23 cellular contexts compared by ENCODE assay signal in the genomic region with DNA sequence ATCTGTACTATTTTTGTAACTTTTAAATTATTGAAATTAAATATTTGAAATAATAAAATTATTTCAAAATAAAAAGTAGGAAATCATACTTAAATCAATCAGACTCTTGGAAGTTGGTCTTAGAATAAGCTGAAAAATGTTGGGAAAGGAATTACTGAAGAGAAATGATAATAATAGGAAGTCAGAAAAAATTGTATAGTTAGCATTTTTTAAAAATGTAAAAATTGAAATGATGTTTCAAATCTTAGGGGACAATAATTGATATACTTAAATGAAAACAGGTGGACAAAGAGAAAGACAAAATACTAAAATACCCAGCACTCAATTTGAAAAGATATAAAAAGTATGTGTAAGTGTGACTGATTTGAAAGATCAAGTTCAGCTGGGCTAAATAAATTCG.
DNase-seq lines count a peak whose midpoint lies in the region; ATAC-seq, FAIRE-seq and TF ChIP-seq lines count a peak whose summit lies in the region.
"Had no signal": no experiment of that assay in that cellular context is flagged by ENCODE, and none has a peak within 500 bp of the region (broad histone marks: within the 10 kb centered on the region; RNA-seq: fewer than 3 reads in every experiment).

No MANE protein-coding gene starts in this region.

- 2% methylated on average over 1 of the region's 1 CpG for WGBS in A549 (ENCODE audit: missing lambda C conversion rate)
- 0% methylated on average over 1 of the region's 1 CpG for WGBS in K562 (ENCODE audit: insufficient coverage, low coverage, missing lambda C conversion rate)
- 22 to 56% (median 42%) methylated on average over 1 of the region's 1 CpG for WGBS in stomach, 5 donors

- H3K9me3 ChIP-seq in A549 (peaks cover 28% of the 10 kb centered on the region), K562 (replicated peaks; ENCODE audit: control insufficient read depth, insufficient read depth, low read depth, low read length) (no peaks in the 10 kb centered on the region), stomach (peaks cover 0 to 23% (median 7%) of the 10 kb centered on the region in 4 donors)
- H3K9me3 ChIP-seq: BE2C, Caco-2 had no signal

- ATAC-seq in A549 (no peak), K562 (no peak)

- H3K9ac ChIP-seq in K562 (ENCODE audit: insufficient read depth in 1 of 2, low read depth in 2 of 2, low read length in 2 of 2) = no peak overlapping the region
- H3K9ac ChIP-seq: BLaER1 had no signal

- H3K4me3 ChIP-seq in A549 (no peak overlapping the region), K562 (no peak overlapping the region), stomach (no peak overlapping the region)
- H3K4me3 ChIP-seq: BLaER1, GM12878 had no signal

- TF ChIP-seq EP300 in A549 (IDR thresholded peaks at IDR 0.05) (no peak), K562 (IDR thresholded peaks at IDR 0.05; ENCODE audit: low read length) (no peak), stomach (IDR thresholded peaks at IDR 0.05) (no peak)

- no TSS peak for BruUV-seq in K562 (replicated peaks; lab: Mats Ljungman, UMichigan)

- in situ Hi-C loops in K562 (cut with MboI) = no loop called here

- intact Hi-C loops in K562 (cut with micrococcal nuclease) = no loop called here
- intact Hi-C loops in stomach (cut with DNase I; ENCODE audit: low total_unique reads) = no loop called here

- TF ChIP-seq RAD21 in A549 (conservative IDR thresholded peaks at IDR 0.05 in 1 of 2, IDR thresholded peaks at IDR 0.05 in 1 of 2) (no peak), K562 (CRISPR knock-in tag; conservative IDR thresholded peaks at IDR 0.05 in 1 of 2, IDR thresholded peaks at IDR 0.05 in 1 of 2) (no peak)

- no peak overlapping the region for H2AFZ ChIP-seq in K562 (ENCODE audit: low read depth, low read length)

- POLR2A ChIA-PET in A549 (lab: Yijun Ruan, JAX) (no interaction called here), K562 (lab: Yijun Ruan, JAX) (no interaction called here)

- TF ChIP-seq POLR2A in A549 (IDR thresholded peaks at IDR 0.05; ENCODE audit: low read length) (no peak), K562 (conservative IDR thresholded peaks at IDR 0.05) (no peak), stomach (IDR thresholded peaks at IDR 0.05) (no peak)

- H4K20me1 ChIP-seq in K562 (replicated peaks; ENCODE audit: control insufficient read depth, insufficient read depth, low read length) = no peaks in the 10 kb centered on the region
- H4K20me1 ChIP-seq: BLaER1 had no signal

- FAIRE-seq in A204.1 (lab: Jason Lieb, UNC) = peak; percentile 68
- FAIRE-seq in A549 (lab: Jason Lieb, UNC) = no peak
- FAIRE-seq in K562 (lab: Jason Lieb, UNC) = no peak
- peak; percentile 74 for FAIRE-seq in endometrium (lab: Jason Lieb, UNC)
- FAIRE-seq: D721Med, GM12878, GM12892, GM18507 had no signal

- no peak for TF ChIP-seq CTCF in A549 (IDR thresholded peaks at IDR 0.05)
- no peak for TF ChIP-seq CTCF in K562 (IDR thresholded peaks at IDR 0.05 in 2 of 3, conservative IDR thresholded peaks at IDR 0.05 in 1 of 3; ENCODE audit: insufficient read depth in 2 of 3, low read depth in 1 of 3, low read length in 3 of 3)
- no peak for TF ChIP-seq CTCF in stomach (IDR thresholded peaks at IDR 0.05)

- H3K4me1 ChIP-seq in A549 (no peaks in the 10 kb centered on the region), K562 (replicated peaks in 1 of 2; ENCODE audit: control insufficient read depth in 2 of 2, insufficient read depth in 2 of 2, low read length in 2 of 2) (no peaks in the 10 kb centered on the region), stomach (no peaks in the 10 kb centered on the region)
- H3K4me1 ChIP-seq: BE2C, BLaER1, Caco-2 had no signal

- DNase-seq in A549 (ENCODE audit: low read depth in 1 of 2, low spot score in 1 of 2) = no peak
- DNase-seq in K562 (ENCODE audit: extremely low read depth in 1 of 4, low spot score in 3 of 4) = no peak
- DNase-seq in globus pallidus (ENCODE audit: low spot score) = no peak
- DNase-seq in stomach = no peak
- DNase-seq in stimulated activated CD4-positive, alpha-beta T cell treated with anti-CD3 and anti-CD28 coated beads, Interleukin-15, amount 100 ng/mL, for 24 hours = no peak
- no peak for DNase-seq in NCI-H524 (lab: John Stamatoyannopoulos, UW)
- DNase-seq: 8988T; ACHN; BE2C; C1 segment of cervical spinal cord; Caco-2; Calu3; CD4-positive, alpha-beta memory T cell; CD4-positive, CD25-positive, alpha-beta regulatory T cell; DMS79 treated with DMSO at 0.1 percent for 48 hours; GDM1 had no signal

- H3K27ac ChIP-seq in A549 = no peak overlapping the region
- no peak overlapping the region for H3K27ac ChIP-seq in K562 (ENCODE audit: extremely low read depth, low read depth, low read length)
- H3K27ac ChIP-seq in stomach = no peak overlapping the region
- H3K27ac ChIP-seq: BLaER1 had no signal

- H3K27me3 ChIP-seq in K562 (ENCODE audit: control insufficient read depth in 2 of 2, insufficient read depth in 2 of 2, low read length in 2 of 2) = no peaks in the 10 kb centered on the region
- no peaks in the 10 kb centered on the region for H3K27me3 ChIP-seq in stomach
- H3K27me3 ChIP-seq: BE2C, BLaER1 had no signal

- H3K79me2 ChIP-seq in K562 (ENCODE audit: control insufficient read depth, insufficient read depth, low read length) = no peaks in the 10 kb centered on the region

- H3K36me3 ChIP-seq in K562 (ENCODE audit: control insufficient read depth, insufficient read depth, low read length) = no peaks in the 10 kb centered on the region
- H3K36me3 ChIP-seq in stomach = no peaks in the 10 kb centered on the region
- H3K36me3 ChIP-seq: BE2C, BLaER1 had no signal

- CTCF ChIA-PET in A549 (lab: Yijun Ruan, JAX) = interaction anchor here (0.7 kb wide), 1 partner anchor 842 kb away, joined by 3 read pairs; no protein-coding TSS in a partner anchor
- CTCF ChIA-PET in K562 (lab: Yijun Ruan, JAX; ENCODE audit: low intra/inter-chr PET ratio) = no interaction called here

- no peaks in the 10 kb centered on the region for H3K9me1 ChIP-seq in K562 (ENCODE audit: control insufficient read depth, insufficient read depth, low read length)

- H3K4me2 ChIP-seq in A549 (no peak overlapping the region), K562 (ENCODE audit: insufficient read depth, low read length) (no peak overlapping the region)
- H3K4me2 ChIP-seq: BLaER1 had no signal

TF ChIP-seq in A549, 52 proteins besides CTCF, POLR2A, EP300 and RAD21:
- no peak for TF ChIP-seq RARB (CRISPR knock-in tag; IDR thresholded peaks at IDR 0.05)
- TF ChIP-seq MAFK (IDR thresholded peaks at IDR 0.05; ENCODE audit: partially characterized antibody) = peak; percentile 53

TF ChIP-seq in K562, 482 proteins besides CTCF, POLR2A, EP300 and RAD21:
- TF ChIP-seq C11orf30 (IDR thresholded peaks at IDR 0.05; ENCODE audit: low read depth) = peak; percentile 40; the same call in 1 of the 2 replicates
- TF ChIP-seq, protein P1, sequence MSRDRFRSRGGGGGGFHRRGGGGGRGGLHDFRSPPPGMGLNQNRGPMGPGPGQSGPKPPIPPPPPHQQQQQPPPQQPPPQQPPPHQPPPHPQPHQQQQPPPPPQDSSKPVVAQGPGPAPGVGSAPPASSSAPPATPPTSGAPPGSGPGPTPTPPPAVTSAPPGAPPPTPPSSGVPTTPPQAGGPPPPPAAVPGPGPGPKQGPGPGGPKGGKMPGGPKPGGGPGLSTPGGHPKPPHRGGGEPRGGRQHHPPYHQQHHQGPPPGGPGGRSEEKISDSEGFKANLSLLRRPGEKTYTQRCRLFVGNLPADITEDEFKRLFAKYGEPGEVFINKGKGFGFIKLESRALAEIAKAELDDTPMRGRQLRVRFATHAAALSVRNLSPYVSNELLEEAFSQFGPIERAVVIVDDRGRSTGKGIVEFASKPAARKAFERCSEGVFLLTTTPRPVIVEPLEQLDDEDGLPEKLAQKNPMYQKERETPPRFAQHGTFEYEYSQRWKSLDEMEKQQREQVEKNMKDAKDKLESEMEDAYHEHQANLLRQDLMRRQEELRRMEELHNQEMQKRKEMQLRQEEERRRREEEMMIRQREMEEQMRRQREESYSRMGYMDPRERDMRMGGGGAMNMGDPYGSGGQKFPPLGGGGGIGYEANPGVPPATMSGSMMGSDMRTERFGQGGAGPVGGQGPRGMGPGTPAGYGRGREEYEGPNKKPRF (IDR thresholded peaks at IDR 0.05; ENCODE audit: low read depth, low read length) = no peak
- no peak for TF ChIP-seq RBM25 (IDR thresholded peaks at IDR 0.05; ENCODE audit: low read depth, low read length, severe bottlenecking)
- peak; percentile 75; the same call in 1 of the 2 replicates for TF ChIP-seq ZNF316 (IDR thresholded peaks at IDR 0.05)
- no peak for TF ChIP-seq BRCA1 (IDR thresholded peaks at IDR 0.05)
- TF ChIP-seq BRCA1 (CRISPR knock-in tag; IDR thresholded peaks at IDR 0.05) = no peak
- TF ChIP-seq E2F6 (IDR thresholded peaks at IDR 0.05; ENCODE audit: borderline replicate concordance in 1 of 2, extremely low read depth in 1 of 2, insufficient read depth in 1 of 2, insufficient read length in 1 of 2, low read depth in 1 of 2, low read length in 1 of 2, poor library complexity in 1 of 2, severe bottlenecking in 1 of 2) = no peak
